ENCODE assay signal across 25 cellular contexts in genomic region chr12:94588271-94588785, GRCh38.
DNase-seq lines count a peak whose midpoint lies in the region; ATAC-seq, FAIRE-seq and TF ChIP-seq lines count a peak whose summit lies in the region.
"Had no signal": no experiment of that assay in that cellular context is flagged by ENCODE, and none has a peak within 500 bp of the region (broad histone marks: within the 10 kb centered on the region; RNA-seq: fewer than 3 reads in every experiment).

No MANE protein-coding gene starts in this region.

- FAIRE-seq in GM12891 (lab: Jason Lieb, UNC) = peak; percentile 26
- FAIRE-seq in endothelial cell of umbilical vein (lab: Jason Lieb, UNC) = peak; percentile 37
- FAIRE-seq: D721Med had no signal

- BruUV-seq in endothelial cell of umbilical vein (replicated peaks; lab: Mats Ljungman, UMichigan) = TSS peak; percentile 89

- H3K4me1 ChIP-seq in endothelial cell of umbilical vein (ENCODE audit: control insufficient read depth, extremely low read depth, insufficient read depth, low read length) (peaks cover 64% of the 10 kb centered on the region), muscle layer of duodenum (ENCODE audit: control insufficient read depth in 1 of 2, insufficient read depth in 2 of 2, low read length in 2 of 2) (peaks cover 17 to 26% of the 10 kb centered on the region in 2 donors)

- intact Hi-C loops in endothelial cell of umbilical vein (cut with micrococcal nuclease) = loop anchor here (1.0 kb wide), 1 partner anchor 34 kb away; no protein-coding TSS in a partner anchor

- no peaks in the 10 kb centered on the region for H3K9me3 Mint-ChIP-seq in stimulated activated naive B cell treated with anti-CD40 and anti-IgM and Interleukin-4, amounts not matched to agents 10 μg/mL and 1 μg/mL and 100 μg/mL, for 72 hours
- H3K9me3 Mint-ChIP-seq in WTC11 = no peaks in the 10 kb centered on the region
- H3K9me3 Mint-ChIP-seq: activated naive CD4-positive, alpha-beta T cell treated with anti-CD3 and anti-CD28 coated beads, Interleukin-2, amount 50 U/mL, for 24 hours; activated T-cell treated with anti-CD3 and anti-CD28 coated beads, Interleukin-2, amount 50 U/mL, for 72 hours; endodermal cell; HFFc6; naive thymus-derived CD8-positive, alpha-beta T cell; stimulated activated naive CD8-positive, alpha-beta T cell treated with anti-CD3 and anti-CD28 coated beads, Interleukin-15, amount 100 ng/mL, for 72 hours had no signal

- H3K79me2 ChIP-seq in endothelial cell of umbilical vein (ENCODE audit: control insufficient read depth, insufficient read depth, low read length) = peaks cover 23% of the 10 kb centered on the region

- H3K4me3 ChIP-seq in endothelial cell of umbilical vein (replicated peaks in 1 of 3; ENCODE audit: insufficient read depth in 1 of 3, low read depth in 1 of 3, low read length in 3 of 3) = no peak overlapping the region
- H3K4me3 ChIP-seq in muscle layer of duodenum (ENCODE audit: low read depth in 1 of 2, low read length in 2 of 2) = no peak overlapping the region
- H3K4me3 ChIP-seq: prostate gland had no signal

- peak overlapping the region; percentile 56 for H3K27ac Mint-ChIP-seq in stimulated activated naive B cell treated with anti-CD40 and anti-IgM and Interleukin-4, amounts not matched to agents 10 μg/mL and 1 μg/mL and 100 μg/mL, for 72 hours
- H3K27ac Mint-ChIP-seq in WTC11 = no peak overlapping the region
- H3K27ac Mint-ChIP-seq: activated naive CD4-positive, alpha-beta T cell treated with anti-CD3 and anti-CD28 coated beads, Interleukin-2, amount 50 U/mL, for 24 hours; activated T-cell treated with anti-CD3 and anti-CD28 coated beads, Interleukin-2, amount 50 U/mL, for 72 hours; endodermal cell; HFFc6; stimulated activated naive CD8-positive, alpha-beta T cell treated with anti-CD3 and anti-CD28 coated beads, Interleukin-15, amount 100 ng/mL, for 72 hours had no signal

- H3K4me3 Mint-ChIP-seq in stimulated activated naive B cell treated with anti-CD40 and anti-IgM and Interleukin-4, amounts not matched to agents 10 μg/mL and 1 μg/mL and 100 μg/mL, for 72 hours = no peak overlapping the region
- H3K4me3 Mint-ChIP-seq in WTC11 = no peak overlapping the region
- H3K4me3 Mint-ChIP-seq: activated naive CD4-positive, alpha-beta T cell treated with anti-CD3 and anti-CD28 coated beads, Interleukin-2, amount 50 U/mL, for 24 hours; activated T-cell treated with anti-CD3 and anti-CD28 coated beads, Interleukin-2, amount 50 U/mL, for 72 hours; CD14-positive monocyte; endodermal cell; HFFc6; naive thymus-derived CD8-positive, alpha-beta T cell; stimulated activated naive CD8-positive, alpha-beta T cell treated with anti-CD3 and anti-CD28 coated beads, Interleukin-15, amount 100 ng/mL, for 72 hours had no signal

- H3K9me1 ChIP-seq in endothelial cell of umbilical vein (replicated peaks; ENCODE audit: control insufficient read depth, extremely low read depth, insufficient read depth, low read length) = no peaks in the 10 kb centered on the region

- no peaks in the 10 kb centered on the region for H4K20me1 ChIP-seq in endothelial cell of umbilical vein (replicated peaks; ENCODE audit: control insufficient read depth, extremely low read depth, insufficient read depth, low read length)

- H3K36me3 ChIP-seq in endothelial cell of umbilical vein (ENCODE audit: control insufficient read depth in 2 of 2, extremely low read depth in 1 of 2, insufficient read depth in 2 of 2, low read length in 2 of 2) = no peaks in the 10 kb centered on the region
- no peaks in the 10 kb centered on the region for H3K36me3 ChIP-seq in muscle layer of duodenum (ENCODE audit: control insufficient read depth in 1 of 2, insufficient read depth in 2 of 2, low read length in 2 of 2)
- H3K36me3 ChIP-seq: prostate gland had no signal

- H3K4me2 ChIP-seq in endothelial cell of umbilical vein (ENCODE audit: insufficient read depth, low read length) = peak overlapping the region; percentile 10

- POLR2A ChIA-PET in endothelial cell of umbilical vein (lab: Charles Lee) (no interaction called here), WTC11 (lab: Charles Lee) (interaction anchor here (0.5 kb wide), 1 partner anchor 748 kb away, joined by 4 read pairs; no protein-coding TSS in a partner anchor)

- H3K4me1 Mint-ChIP-seq in stimulated activated naive B cell treated with anti-CD40 and anti-IgM and Interleukin-4, amounts not matched to agents 10 μg/mL and 1 μg/mL and 100 μg/mL, for 72 hours = peaks cover 3 to 16% of the 10 kb centered on the region in 2 donors
- H3K4me1 Mint-ChIP-seq in WTC11 = peaks cover 18% of the 10 kb centered on the region
- H3K4me1 Mint-ChIP-seq: CD14-positive monocyte; stimulated activated naive CD8-positive, alpha-beta T cell treated with anti-CD3 and anti-CD28 coated beads, Interleukin-15, amount 100 ng/mL, for 72 hours had no signal

- no peak for TF ChIP-seq CTCF in endothelial cell of umbilical vein (IDR thresholded peaks at IDR 0.05; ENCODE audit: extremely low read depth in 1 of 2, insufficient read depth in 1 of 2, low read depth in 1 of 2, low read length in 2 of 2)
- TF ChIP-seq CTCF in WTC11 (IDR thresholded peaks at IDR 0.05) = no peak

- no peak overlapping the region for H2AFZ ChIP-seq in endothelial cell of umbilical vein (ENCODE audit: low read depth, low read length)

- dilution Hi-C loops in endothelial cell of umbilical vein (cut with MboI; ENCODE audit: extremely low pct_ligation_motif_present, low sequenced_read_pairs) = no loop called here

- DNase-seq in GM12891 (ENCODE audit: insufficient read length, low spot score) (no peak), endothelial cell of umbilical vein (ENCODE audit: low read depth, low spot score) (peak; percentile 31), NOMO-1 treated with DMSO at 0.1 percent for 48 hours (lab: John Stamatoyannopoulos, UW; ENCODE audit: unreplicated experiment) (no peak), NCI-H226 (no peak), WTC11 (ENCODE audit: low spot score) (no peak)
- no peak for DNase-seq in stimulated activated naive B cell treated with anti-CD40 and anti-IgM and Interleukin-4, amounts not matched to agents 10 μg/mL and 1 μg/mL and 100 μg/mL, for 72 hours
- DNase-seq: activated CD4-positive, alpha-beta T cell treated with anti-CD3 and anti-CD28 coated beads for 1 hour; activated T-cell treated with anti-CD3 and anti-CD28 coated beads, Interleukin-2, amount 50 U/mL, for 72 hours; endodermal cell; head of caudate nucleus; HFFc6; IMR-90; naive thymus-derived CD8-positive, alpha-beta T cell; NCI-H1417 treated with DMSO at 0.1 percent for 48 hours; NCI-H510A treated with DMSO at 0.1 percent for 48 hours; stimulated activated CD4-positive, alpha-beta T cell treated with anti-CD3 and anti-CD28 coated beads, Interleukin-4, amount 100 ng/mL, for 1 hour; stimulated activated naive CD8-positive, alpha-beta T cell treated with anti-CD3 and anti-CD28 coated beads, Interleukin-15, amount 100 ng/mL, for 72 hours; SW 1271 had no signal

- TF ChIP-seq POLR2A in GM12891 (IDR thresholded peaks at IDR 0.05; ENCODE audit: low read depth, low read length) (no peak), endothelial cell of umbilical vein (IDR thresholded peaks at IDR 0.05; ENCODE audit: low read depth, low read length) (no peak)

- peak overlapping the region; percentile 57 for H3K27ac ChIP-seq in endothelial cell of umbilical vein (ENCODE audit: insufficient read depth, low read depth, low read length)
- H3K27ac ChIP-seq in muscle layer of duodenum (ENCODE audit: low read length) = peak overlapping the region; percentile 57
- H3K27ac ChIP-seq: HL-60 had no signal

- H3K27me3 ChIP-seq in endothelial cell of umbilical vein (ENCODE audit: control insufficient read depth in 2 of 2, insufficient read depth in 2 of 2, low read length in 2 of 2) (no peaks in the 10 kb centered on the region), muscle layer of duodenum (ENCODE audit: low read depth, low read length) (no peaks in the 10 kb centered on the region)

- H3K36me3 Mint-ChIP-seq in stimulated activated naive B cell treated with anti-CD40 and anti-IgM and Interleukin-4, amounts not matched to agents 10 μg/mL and 1 μg/mL and 100 μg/mL, for 72 hours = peaks cover 11 to 20% of the 10 kb centered on the region in 2 donors
- H3K36me3 Mint-ChIP-seq in WTC11 = no peaks in the 10 kb centered on the region
- H3K36me3 Mint-ChIP-seq: activated naive CD4-positive, alpha-beta T cell treated with anti-CD3 and anti-CD28 coated beads, Interleukin-2, amount 50 U/mL, for 24 hours; CD14-positive monocyte; naive thymus-derived CD8-positive, alpha-beta T cell had no signal

- H3K9ac ChIP-seq in endothelial cell of umbilical vein (replicated peaks; ENCODE audit: extremely low read depth, insufficient read depth, low read length) = no peak overlapping the region

- H3K9me3 ChIP-seq in endothelial cell of umbilical vein (replicated peaks; ENCODE audit: control insufficient read depth, insufficient read depth, low read length) = no peaks in the 10 kb centered on the region
- no peaks in the 10 kb centered on the region for H3K9me3 ChIP-seq in muscle layer of duodenum (ENCODE audit: control insufficient read depth in 1 of 2, low read length in 2 of 2)
- H3K9me3 ChIP-seq: prostate gland had no signal

- H3K27me3 Mint-ChIP-seq in stimulated activated naive B cell treated with anti-CD40 and anti-IgM and Interleukin-4, amounts not matched to agents 10 μg/mL and 1 μg/mL and 100 μg/mL, for 72 hours = no peaks in the 10 kb centered on the region
- H3K27me3 Mint-ChIP-seq in WTC11 (ENCODE audit: low read depth) = no peaks in the 10 kb centered on the region; the same call in 1 of the 2 replicates
- H3K27me3 Mint-ChIP-seq: activated naive CD4-positive, alpha-beta T cell treated with anti-CD3 and anti-CD28 coated beads, Interleukin-2, amount 50 U/mL, for 24 hours; stimulated activated naive CD8-positive, alpha-beta T cell treated with anti-CD3 and anti-CD28 coated beads, Interleukin-15, amount 100 ng/mL, for 72 hours had no signal

- ATAC-seq in stimulated activated naive B cell treated with anti-CD40 and anti-IgM and Interleukin-4, amounts not matched to agents 10 μg/mL and 1 μg/mL and 100 μg/mL, for 72 hours (replicated peaks) = no peak
- ATAC-seq in WTC11 (no peak), GM21367 (IDR thresholded peaks at IDR 0.05; ENCODE audit: unreplicated experiment) (no peak)
- ATAC-seq: activated T-cell treated with anti-CD3 and anti-CD28 coated beads, Interleukin-2, amount 50 U/mL, for 72 hours; naive thymus-derived CD8-positive, alpha-beta T cell; stimulated activated naive CD8-positive, alpha-beta T cell treated with anti-CD3 and anti-CD28 coated beads, Interleukin-15, amount 100 ng/mL, for 72 hours had no signal

- CTCF ChIA-PET in endothelial cell of umbilical vein (lab: Charles Lee) (no interaction called here), WTC11 (lab: Charles Lee) (no interaction called here)

TF ChIP-seq in GM12891, 5 proteins besides CTCF, POLR2A, EP300 and RAD21 (continues in another document):
- TF ChIP-seq SPI1 (IDR thresholded peaks at IDR 0.05; ENCODE audit: low read depth, low read length) = no peak
- TF ChIP-seq POU2F2 (IDR thresholded peaks at IDR 0.05; ENCODE audit: low read depth, low read length) = no peak

TF ChIP-seq in endothelial cell of umbilical vein, 7 proteins besides CTCF, POLR2A, EP300 and RAD21 (continues in another document):
- TF ChIP-seq GATA2 (IDR thresholded peaks at IDR 0.05; ENCODE audit: insufficient read depth, insufficient read length, low read depth, low read length) = no peak

TF ChIP-seq in WTC11, 78 proteins besides CTCF, POLR2A, EP300 and RAD21 (continues in another document):
- TF ChIP-seq RORB (CRISPR knock-in tag; IDR thresholded peaks at IDR 0.05) = no peak
- TF ChIP-seq TCF7 (CRISPR knock-in tag; IDR thresholded peaks at IDR 0.05; ENCODE audit: low read depth) = no peak
